17 cellular contexts compared by ENCODE assay signal in genomic region chr16:72722552-72722951, GRCh38.
DNase-seq lines count a peak whose midpoint lies in the region; ATAC-seq, FAIRE-seq and TF ChIP-seq lines count a peak whose summit lies in the region.
"Had no signal": no experiment of that assay in that cellular context is flagged by ENCODE, and none has a peak within 500 bp of the region (broad histone marks: within the 10 kb centered on the region; RNA-seq: fewer than 3 reads in every experiment).

No MANE protein-coding gene starts in this region.

- peak; percentile 71 for DNase-seq in ELF-1 (ENCODE audit: low read depth, low spot score)
- peak; percentile 72 for DNase-seq in NCI-H2081 treated with DMSO at 0.1 percent for 48 hours (lab: John Stamatoyannopoulos, UW)
- peak in 3 of 4 experiments; percentile 7 to 23 (median 12) for DNase-seq in K562 (ENCODE audit: extremely low read depth in 1 of 4, low spot score in 3 of 4)
- DNase-seq in medulla oblongata (ENCODE audit: extremely low spot score): peak; percentile 25
- DNase-seq in MM.1S: no peak
- no peak for DNase-seq in right atrium auricular region (ENCODE audit: low spot score)
- DNase-seq: ACHN; activated B cell treated with CpG ODN at 0.5 μM for 24 hours; CD4-positive, CD25-positive, alpha-beta regulatory T cell; foreskin fibroblast; Kasumi-1; mammary epithelial cell; NCI-H2029 treated with DMSO at 0.1 percent for 48 hours; right lobe of liver had no signal

- 62% methylated on average over 5 of the region's 5 CpGs for WGBS in K562 (ENCODE audit: insufficient coverage, low coverage, missing lambda C conversion rate)

- H3K9ac ChIP-seq in K562 (ENCODE audit: insufficient read depth in 1 of 2, low read depth in 2 of 2, low read length in 2 of 2) (no peak overlapping the region), MM.1S (ENCODE audit: low read length) (no peak overlapping the region)

- H3K9me3 ChIP-seq in K562 (replicated peaks; ENCODE audit: control insufficient read depth, insufficient read depth, low read depth, low read length) (no peaks in the 10 kb centered on the region), MM.1S (replicated peaks; ENCODE audit: insufficient read depth, low read length) (no peaks in the 10 kb centered on the region), right atrium auricular region (no peaks in the 10 kb centered on the region)
- H3K9me3 ChIP-seq: right lobe of liver had no signal

- H3K4me2 ChIP-seq in K562 (ENCODE audit: insufficient read depth, low read length): no peak overlapping the region
- no peak overlapping the region for H3K4me2 ChIP-seq in MM.1S (ENCODE audit: low read depth, low read length)

- no peaks in the 10 kb centered on the region for H3K79me2 ChIP-seq in K562 (ENCODE audit: control insufficient read depth, insufficient read depth, low read length)
- H3K79me2 ChIP-seq in MM.1S (ENCODE audit: low read length): no peaks in the 10 kb centered on the region

- intact Hi-C loops in K562 (cut with micrococcal nuclease): no loop called here

- CTCF ChIA-PET in K562 (lab: Yijun Ruan, JAX; ENCODE audit: low intra/inter-chr PET ratio): no interaction called here

- TF ChIP-seq RAD21 in K562 (CRISPR knock-in tag; conservative IDR thresholded peaks at IDR 0.05 in 1 of 2, IDR thresholded peaks at IDR 0.05 in 1 of 2): no peak

- no TSS peak for BruUV-seq in K562 (replicated peaks; lab: Mats Ljungman, UMichigan)

- no peak for TF ChIP-seq EP300 in K562 (IDR thresholded peaks at IDR 0.05; ENCODE audit: low read length)

- POLR2A ChIA-PET in K562 (lab: Yijun Ruan, JAX): no interaction called here

- H4K20me1 ChIP-seq in K562 (replicated peaks; ENCODE audit: control insufficient read depth, insufficient read depth, low read length): no peaks in the 10 kb centered on the region
- H4K20me1 ChIP-seq in MM.1S (ENCODE audit: insufficient read depth, low read length): no peaks in the 10 kb centered on the region

- H3K4me1 ChIP-seq in K562 (replicated peaks in 1 of 2; ENCODE audit: control insufficient read depth in 2 of 2, insufficient read depth in 2 of 2, low read length in 2 of 2) (peaks cover 0 to 2% of the 10 kb centered on the region in 2 experiments; a peak in 1 of 5 replicates), MM.1S (ENCODE audit: low read length) (no peaks in the 10 kb centered on the region), right atrium auricular region (no peaks in the 10 kb centered on the region)
- H3K4me1 ChIP-seq: right lobe of liver had no signal

- ATAC-seq in K562: 0 out of 3 replicates have a peak, but pooled peaks have one; percentile 35
- no peak for ATAC-seq in GM18517 (IDR thresholded peaks at IDR 0.05; ENCODE audit: unreplicated experiment)
- no peak for ATAC-seq in GM21381 (IDR thresholded peaks at IDR 0.05; ENCODE audit: unreplicated experiment)
- ATAC-seq: right lobe of liver had no signal

- H3K36me3 ChIP-seq in K562 (ENCODE audit: control insufficient read depth, insufficient read depth, low read length) (no peaks in the 10 kb centered on the region), MM.1S (replicated peaks; ENCODE audit: insufficient read depth, low read length) (no peaks in the 10 kb centered on the region), right atrium auricular region (no peaks in the 10 kb centered on the region)
- H3K36me3 ChIP-seq: right lobe of liver had no signal

- H3K9me1 ChIP-seq in K562 (ENCODE audit: control insufficient read depth, insufficient read depth, low read length): no peaks in the 10 kb centered on the region

- H3K27ac ChIP-seq in K562 (ENCODE audit: extremely low read depth, low read depth, low read length) (no peak overlapping the region), MM.1S (ENCODE audit: low read length) (no peak overlapping the region), right atrium auricular region (no peak overlapping the region)
- H3K27ac ChIP-seq: right lobe of liver had no signal

- H2AFZ ChIP-seq in K562 (ENCODE audit: low read depth, low read length): 0 out of 2 replicates have a peak overlapping the region, but pooled peaks have one; percentile 0
- H2AFZ ChIP-seq in MM.1S (ENCODE audit: low read length): no peak overlapping the region

- no peaks in the 10 kb centered on the region for H3K9me2 ChIP-seq in MM.1S (replicated peaks; ENCODE audit: insufficient read depth, low read length)

- no peak for TF ChIP-seq CTCF in K562 (IDR thresholded peaks at IDR 0.05 in 2 of 3, conservative IDR thresholded peaks at IDR 0.05 in 1 of 3; ENCODE audit: insufficient read depth in 2 of 3, low read depth in 1 of 3, low read length in 3 of 3)
- no peak for TF ChIP-seq CTCF in MM.1S (IDR thresholded peaks at IDR 0.05; ENCODE audit: low read length)
- TF ChIP-seq CTCF in right atrium auricular region (IDR thresholded peaks at IDR 0.05): no peak

- no peaks in the 10 kb centered on the region for H3F3A ChIP-seq in MM.1S (ENCODE audit: insufficient read depth, low read length)

- H3K27me3 ChIP-seq in K562 (ENCODE audit: control insufficient read depth in 2 of 2, insufficient read depth in 2 of 2, low read length in 2 of 2): no peaks in the 10 kb centered on the region
- H3K27me3 ChIP-seq in MM.1S (replicated peaks; ENCODE audit: insufficient read depth, low read length): no peaks in the 10 kb centered on the region
- H3K27me3 ChIP-seq in right atrium auricular region: no peaks in the 10 kb centered on the region
- H3K27me3 ChIP-seq: right lobe of liver had no signal

- H3K4me3 ChIP-seq in K562 (no peak overlapping the region), MM.1S (ENCODE audit: low read length) (no peak overlapping the region), right atrium auricular region (no peak overlapping the region)
- H3K4me3 ChIP-seq: right lobe of liver had no signal

- in situ Hi-C loops in K562 (cut with MboI): no loop called here

- no peak for FAIRE-seq in K562 (lab: Jason Lieb, UNC)
- FAIRE-seq: endothelial cell of umbilical vein had no signal

- TF ChIP-seq POLR2A in K562 (conservative IDR thresholded peaks at IDR 0.05): no peak

TF ChIP-seq in K562, 482 proteins besides CTCF, POLR2A, EP300 and RAD21:
- TF ChIP-seq TGIF2 (CRISPR knock-in tag; IDR thresholded peaks at IDR 0.05) (no peak), ZNF592 (IDR thresholded peaks at IDR 0.05) (no peak), ZNF551 (CRISPR knock-in tag; IDR thresholded peaks at IDR 0.05) (no peak), ZNF436 (CRISPR knock-in tag; IDR thresholded peaks at IDR 0.05) (no peak), ARHGAP35 (IDR thresholded peaks at IDR 0.05; ENCODE audit: partially characterized antibody) (no peak), ZC3H4 (CRISPR knock-in tag; IDR thresholded peaks at IDR 0.05; ENCODE audit: borderline replicate concordance) (no peak), ZNF431 (CRISPR knock-in tag; IDR thresholded peaks at IDR 0.05) (no peak), ZNF384 (IDR thresholded peaks at IDR 0.05; ENCODE audit: low read depth, low read length) (no peak), TARDBP (IDR thresholded peaks at IDR 0.05) (no peak), MXI1 (IDR thresholded peaks at IDR 0.05; ENCODE audit: low read depth, low read length) (no peak), SMARCC2 (IDR thresholded peaks at IDR 0.05; ENCODE audit: low read depth) (no peak), NFXL1 (CRISPR knock-in tag; IDR thresholded peaks at IDR 0.05) (no peak), ELF2 (CRISPR knock-in tag; IDR thresholded peaks at IDR 0.05) (no peak), ZNF780A (CRISPR knock-in tag; IDR thresholded peaks at IDR 0.05) (no peak), PML (IDR thresholded peaks at IDR 0.05; ENCODE audit: low read length) (no peak)
- TF ChIP-seq, protein P1, sequence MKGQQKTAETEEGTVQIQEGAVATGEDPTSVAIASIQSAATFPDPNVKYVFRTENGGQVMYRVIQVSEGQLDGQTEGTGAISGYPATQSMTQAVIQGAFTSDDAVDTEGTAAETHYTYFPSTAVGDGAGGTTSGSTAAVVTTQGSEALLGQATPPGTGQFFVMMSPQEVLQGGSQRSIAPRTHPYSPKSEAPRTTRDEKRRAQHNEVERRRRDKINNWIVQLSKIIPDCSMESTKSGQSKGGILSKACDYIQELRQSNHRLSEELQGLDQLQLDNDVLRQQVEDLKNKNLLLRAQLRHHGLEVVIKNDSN (CRISPR knock-in tag; IDR thresholded peaks at IDR 0.05): no peak

Comparison
In these comparisons a context has a peak if more than half of its experiments do, and no peak if none do; other contexts are left out.
1. DNase-seq: peak in ELF-1 (single experiment), NCI-H2081 treated with DMSO at 0.1 percent for 48 hours (single experiment), K562 (3 of 4) and medulla oblongata (single experiment); none in MM.1S (single experiment) and right atrium auricular region (single experiment).